Comparison of ENCODE assay signal across 2 cellular contexts in the genomic region with DNA sequence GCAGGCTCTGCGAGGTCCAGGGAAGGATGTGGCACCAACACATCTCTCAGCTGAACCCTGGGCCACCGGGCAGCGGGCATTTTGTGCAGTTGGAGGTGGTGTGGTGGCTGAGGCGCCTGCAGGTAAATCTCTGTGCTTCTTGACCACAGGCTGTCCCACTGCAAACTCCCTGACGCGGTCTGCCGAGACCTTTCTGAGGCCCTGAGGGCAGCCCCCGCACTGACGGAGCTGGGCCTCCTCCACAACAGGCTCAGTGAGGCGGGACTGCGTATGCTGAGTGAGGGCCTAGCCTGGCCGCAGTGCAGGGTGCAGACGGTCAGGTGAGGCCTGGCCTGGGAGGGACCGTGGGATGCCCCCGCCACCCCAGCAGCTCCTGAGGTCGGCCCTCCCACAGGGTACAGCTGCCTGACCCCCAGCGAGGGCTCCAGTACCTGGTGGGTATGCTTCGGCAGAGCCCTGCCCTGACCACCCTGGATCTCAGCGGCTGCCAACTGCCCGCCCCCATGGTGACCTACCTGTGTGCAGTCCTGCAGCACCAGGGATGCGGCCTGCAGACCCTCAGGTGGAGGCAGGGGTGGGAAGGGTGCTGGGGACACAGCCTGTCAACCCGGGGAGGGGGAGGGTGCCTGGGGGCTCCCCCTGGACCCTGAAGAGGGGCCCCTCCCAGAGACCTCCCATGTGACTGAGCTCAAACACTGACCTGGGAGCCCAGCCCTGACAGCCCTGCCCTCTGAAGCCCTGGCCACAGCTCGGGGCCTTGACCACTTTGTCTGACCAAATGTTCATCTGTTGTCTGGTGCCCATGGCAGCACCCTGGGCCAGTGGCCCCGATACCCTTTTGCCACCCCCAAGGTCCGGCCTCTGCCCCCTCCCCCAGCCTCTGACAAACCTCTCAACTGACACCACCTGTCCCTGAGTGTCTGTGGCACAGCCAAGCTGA.
TF ChIP-seq lines count a peak whose summit lies in the region.

No MANE protein-coding gene starts in this region.

TF ChIP-seq in SK-N-SH, 30 proteins besides CTCF, POLR2A, EP300 and RAD21:
- no peak for TF ChIP-seq REST (IDR thresholded peaks at IDR 0.05; ENCODE audit: low read depth, low read length)
- TF ChIP-seq RFX5 (IDR thresholded peaks at IDR 0.05; ENCODE audit: low read length), result no peak
- TF ChIP-seq USF1 (IDR thresholded peaks at IDR 0.05; ENCODE audit: borderline replicate concordance, low read depth), result no peak
- TF ChIP-seq NRF1 (IDR thresholded peaks at IDR 0.05; ENCODE audit: low read depth, low read length), result no peak
- TF ChIP-seq, protein P1, sequence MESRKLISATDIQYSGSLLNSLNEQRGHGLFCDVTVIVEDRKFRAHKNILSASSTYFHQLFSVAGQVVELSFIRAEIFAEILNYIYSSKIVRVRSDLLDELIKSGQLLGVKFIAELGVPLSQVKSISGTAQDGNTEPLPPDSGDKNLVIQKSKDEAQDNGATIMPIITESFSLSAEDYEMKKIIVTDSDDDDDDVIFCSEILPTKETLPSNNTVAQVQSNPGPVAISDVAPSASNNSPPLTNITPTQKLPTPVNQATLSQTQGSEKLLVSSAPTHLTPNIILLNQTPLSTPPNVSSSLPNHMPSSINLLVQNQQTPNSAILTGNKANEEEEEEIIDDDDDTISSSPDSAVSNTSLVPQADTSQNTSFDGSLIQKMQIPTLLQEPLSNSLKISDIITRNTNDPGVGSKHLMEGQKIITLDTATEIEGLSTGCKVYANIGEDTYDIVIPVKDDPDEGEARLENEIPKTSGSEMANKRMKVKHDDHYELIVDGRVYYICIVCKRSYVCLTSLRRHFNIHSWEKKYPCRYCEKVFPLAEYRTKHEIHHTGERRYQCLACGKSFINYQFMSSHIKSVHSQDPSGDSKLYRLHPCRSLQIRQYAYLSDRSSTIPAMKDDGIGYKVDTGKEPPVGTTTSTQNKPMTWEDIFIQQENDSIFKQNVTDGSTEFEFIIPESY (IDR thresholded peaks at IDR 0.05; ENCODE audit: borderline replicate concordance, low read depth), result no peak
- TF ChIP-seq POLR2AphosphoS5 (IDR thresholded peaks at IDR 0.05; ENCODE audit: low read depth, low read length), result no peak
- TF ChIP-seq YY1 (IDR thresholded peaks at IDR 0.05; ENCODE audit: low read depth), result no peak

TF ChIP-seq in HEK293, 187 proteins besides CTCF, POLR2A, EP300 and RAD21 (continued from another document):
- no peak for TF ChIP-seq ZNF580 (tag by site-specific recombination; IDR thresholded peaks at IDR 0.05)
- TF ChIP-seq GLIS1 (tag by site-specific recombination; IDR thresholded peaks at IDR 0.05), result peak; percentile 15; the same call in 1 of the 2 replicates
- peak; percentile 14; the same call in 1 of the 2 replicates for TF ChIP-seq ZNF600 (tag by site-specific recombination; IDR thresholded peaks at IDR 0.05)
